1 cellular context compared by ENCODE assay signal in the genomic region with DNA sequence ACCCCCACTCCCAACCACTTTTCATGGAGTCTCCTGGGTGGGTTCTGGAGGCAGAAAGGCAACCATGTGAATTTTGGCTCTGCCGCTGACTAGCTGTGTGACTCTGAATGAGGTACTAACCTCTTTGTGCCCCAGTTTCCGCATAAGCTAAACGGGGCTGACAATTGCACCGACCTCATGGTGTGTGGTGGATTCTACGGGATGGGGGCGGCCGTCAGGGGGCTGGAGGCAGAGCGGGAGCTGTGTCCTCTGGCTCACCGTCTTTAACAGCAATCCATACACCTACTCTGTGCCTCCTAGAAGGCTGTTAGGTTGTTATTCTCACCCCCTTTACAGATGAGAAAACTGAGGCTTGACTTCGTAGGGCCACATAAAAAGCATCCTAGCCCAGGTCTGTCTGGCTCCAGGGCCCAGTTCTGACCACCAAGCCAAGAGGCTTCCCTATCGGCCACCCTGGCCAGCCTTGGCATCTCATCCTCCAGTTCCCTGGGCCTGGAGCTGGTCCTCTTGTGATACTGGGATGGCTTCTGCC.
TF ChIP-seq lines count a peak whose summit lies in the region.

No MANE protein-coding gene starts in this region.

TF ChIP-seq in H1, 55 proteins besides CTCF, POLR2A, EP300 and RAD21:
- TF ChIP-seq CREB1 (IDR thresholded peaks at IDR 0.05) (no peak), MAFK (IDR thresholded peaks at IDR 0.05; ENCODE audit: low read depth, low read length) (no peak), ASH2L (IDR thresholded peaks at IDR 0.05; ENCODE audit: low read length) (peak; percentile 8), BCL11A (IDR thresholded peaks at IDR 0.05; ENCODE audit: low read depth in 2 of 2, low read length in 2 of 2) (no peak), CBX5 (IDR thresholded peaks at IDR 0.05; ENCODE audit: low read depth, low read length) (no peak), TAF1 (IDR thresholded peaks at IDR 0.05; ENCODE audit: low read depth, low read length) (no peak), KDM1A (IDR thresholded peaks at IDR 0.05; ENCODE audit: borderline replicate concordance, low read length) (peak; percentile 48; the same call in 1 of the 2 replicates)
- TF ChIP-seq, protein P1, sequence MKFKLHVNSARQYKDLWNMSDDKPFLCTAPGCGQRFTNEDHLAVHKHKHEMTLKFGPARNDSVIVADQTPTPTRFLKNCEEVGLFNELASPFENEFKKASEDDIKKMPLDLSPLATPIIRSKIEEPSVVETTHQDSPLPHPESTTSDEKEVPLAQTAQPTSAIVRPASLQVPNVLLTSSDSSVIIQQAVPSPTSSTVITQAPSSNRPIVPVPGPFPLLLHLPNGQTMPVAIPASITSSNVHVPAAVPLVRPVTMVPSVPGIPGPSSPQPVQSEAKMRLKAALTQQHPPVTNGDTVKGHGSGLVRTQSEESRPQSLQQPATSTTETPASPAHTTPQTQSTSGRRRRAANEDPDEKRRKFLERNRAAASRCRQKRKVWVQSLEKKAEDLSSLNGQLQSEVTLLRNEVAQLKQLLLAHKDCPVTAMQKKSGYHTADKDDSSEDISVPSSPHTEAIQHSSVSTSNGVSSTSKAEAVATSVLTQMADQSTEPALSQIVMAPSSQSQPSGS (IDR thresholded peaks at IDR 0.05; ENCODE audit: low read length), result no peak
